In the genomic region with DNA sequence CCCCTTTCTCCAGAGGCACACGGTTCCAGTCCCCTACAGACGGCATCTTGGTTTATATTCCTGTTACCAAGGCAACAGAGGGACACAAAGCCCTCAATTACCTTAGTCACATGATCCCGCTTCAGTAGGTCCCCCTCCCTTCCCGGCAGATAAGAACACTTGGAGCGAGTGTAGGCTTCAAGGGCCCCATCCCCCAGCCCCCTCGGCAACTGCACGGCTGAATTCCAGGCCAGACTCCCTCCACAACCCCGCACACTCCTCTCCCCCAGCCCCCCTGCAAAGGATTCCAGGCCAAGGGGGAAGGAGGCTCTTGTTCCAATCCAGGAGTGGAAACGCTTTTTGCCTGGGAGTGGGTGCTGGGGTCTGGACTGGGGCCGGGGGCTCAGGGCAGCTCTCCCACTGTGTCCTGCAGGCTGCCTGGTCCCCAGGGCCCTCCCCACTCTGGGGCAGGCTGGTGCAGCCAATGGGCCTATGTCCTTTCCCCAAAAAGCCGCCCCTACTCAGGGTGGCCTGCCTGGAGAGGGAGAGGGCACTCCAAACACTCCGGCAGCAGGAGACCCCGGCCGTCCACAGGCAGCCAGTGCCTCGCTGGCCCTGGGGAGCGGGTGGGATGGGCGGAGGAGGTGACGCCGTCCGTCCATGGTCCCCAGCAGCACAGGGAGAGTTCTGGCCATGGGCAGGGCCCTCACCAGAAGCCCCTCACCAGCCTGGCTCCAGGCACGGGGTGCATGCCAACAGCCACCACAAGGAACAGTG, we compare ENCODE assay signal across 1 cellular context.
TF ChIP-seq lines count a peak whose summit lies in the region.

No MANE protein-coding gene starts in this region.

TF ChIP-seq in HEK293, 187 proteins besides CTCF, POLR2A, EP300 and RAD21 (continued from another document):
- TF ChIP-seq, protein P1, sequence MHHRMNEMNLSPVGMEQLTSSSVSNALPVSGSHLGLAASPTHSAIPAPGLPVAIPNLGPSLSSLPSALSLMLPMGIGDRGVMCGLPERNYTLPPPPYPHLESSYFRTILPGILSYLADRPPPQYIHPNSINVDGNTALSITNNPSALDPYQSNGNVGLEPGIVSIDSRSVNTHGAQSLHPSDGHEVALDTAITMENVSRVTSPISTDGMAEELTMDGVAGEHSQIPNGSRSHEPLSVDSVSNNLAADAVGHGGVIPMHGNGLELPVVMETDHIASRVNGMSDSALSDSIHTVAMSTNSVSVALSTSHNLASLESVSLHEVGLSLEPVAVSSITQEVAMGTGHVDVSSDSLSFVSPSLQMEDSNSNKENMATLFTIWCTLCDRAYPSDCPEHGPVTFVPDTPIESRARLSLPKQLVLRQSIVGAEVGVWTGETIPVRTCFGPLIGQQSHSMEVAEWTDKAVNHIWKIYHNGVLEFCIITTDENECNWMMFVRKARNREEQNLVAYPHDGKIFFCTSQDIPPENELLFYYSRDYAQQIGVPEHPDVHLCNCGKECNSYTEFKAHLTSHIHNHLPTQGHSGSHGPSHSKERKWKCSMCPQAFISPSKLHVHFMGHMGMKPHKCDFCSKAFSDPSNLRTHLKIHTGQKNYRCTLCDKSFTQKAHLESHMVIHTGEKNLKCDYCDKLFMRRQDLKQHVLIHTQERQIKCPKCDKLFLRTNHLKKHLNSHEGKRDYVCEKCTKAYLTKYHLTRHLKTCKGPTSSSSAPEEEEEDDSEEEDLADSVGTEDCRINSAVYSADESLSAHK (tag by site-specific recombination; IDR thresholded peaks at IDR 0.05): peak; percentile 40; the same call in 1 of the 2 replicates
- TF ChIP-seq GLIS1 (tag by site-specific recombination; IDR thresholded peaks at IDR 0.05) (peak; percentile 51), ZNF184 (tag by site-specific recombination; IDR thresholded peaks at IDR 0.05) (no peak)
